7 cellular contexts compared by ENCODE assay signal in the genomic region with DNA sequence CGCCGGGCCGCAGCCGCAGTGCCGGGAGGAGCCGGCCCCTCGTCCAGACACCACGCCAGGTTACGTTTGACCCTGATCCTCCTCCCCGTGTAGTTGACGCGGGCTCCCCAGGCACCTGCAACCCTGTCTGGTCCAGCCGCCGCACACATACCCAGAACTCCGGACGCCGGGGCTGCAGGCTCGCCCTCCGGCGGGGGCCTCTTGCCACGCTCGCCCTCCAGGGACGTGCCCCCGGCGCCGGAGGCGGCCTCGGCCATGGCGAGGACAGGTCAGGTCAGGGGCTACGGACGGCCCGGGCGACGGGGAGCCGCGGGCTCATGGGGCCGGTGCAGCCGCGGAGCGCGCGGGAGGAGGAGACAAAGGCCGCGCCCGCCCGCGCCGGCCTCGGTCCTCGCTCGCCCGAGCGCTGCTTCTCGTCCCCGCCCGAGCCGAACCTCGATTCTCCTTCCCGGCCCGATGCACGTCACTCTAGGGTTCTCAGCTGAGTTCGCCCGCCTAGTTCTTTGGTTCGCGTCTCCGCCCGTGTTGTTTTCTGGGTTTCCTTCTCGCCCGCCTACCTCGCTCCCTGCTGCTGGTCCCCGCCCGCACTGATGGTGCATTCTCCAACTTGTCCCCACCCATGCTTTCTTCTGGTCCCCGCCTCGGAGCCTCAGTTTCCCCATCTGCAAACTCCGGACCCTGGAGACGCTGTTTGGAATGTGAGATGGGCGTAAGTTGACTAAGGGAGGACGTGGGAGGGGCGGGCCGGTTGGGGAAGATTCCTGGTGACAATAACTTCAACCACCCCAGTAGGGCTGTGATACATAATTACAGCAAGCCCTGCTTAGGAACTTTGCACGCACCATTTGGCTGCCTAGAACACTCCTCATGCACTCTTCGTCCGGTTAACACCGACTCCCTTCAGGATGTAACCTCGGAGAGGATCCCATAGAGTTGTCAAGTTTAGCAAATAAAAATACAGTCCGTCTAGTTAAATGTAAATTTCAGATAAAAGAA. TPM values are rescaled to one million over a fixed set of nuclear protein-coding genes. Genes with fewer than 3 reads are reported as not detected.
A peak's percentile ranks its signal among the peaks of the same experiment; 100 is the strongest.
DNase-seq lines count a peak whose midpoint lies in the region; ATAC-seq lines count a peak whose summit lies in the region.

A gene with protein sequence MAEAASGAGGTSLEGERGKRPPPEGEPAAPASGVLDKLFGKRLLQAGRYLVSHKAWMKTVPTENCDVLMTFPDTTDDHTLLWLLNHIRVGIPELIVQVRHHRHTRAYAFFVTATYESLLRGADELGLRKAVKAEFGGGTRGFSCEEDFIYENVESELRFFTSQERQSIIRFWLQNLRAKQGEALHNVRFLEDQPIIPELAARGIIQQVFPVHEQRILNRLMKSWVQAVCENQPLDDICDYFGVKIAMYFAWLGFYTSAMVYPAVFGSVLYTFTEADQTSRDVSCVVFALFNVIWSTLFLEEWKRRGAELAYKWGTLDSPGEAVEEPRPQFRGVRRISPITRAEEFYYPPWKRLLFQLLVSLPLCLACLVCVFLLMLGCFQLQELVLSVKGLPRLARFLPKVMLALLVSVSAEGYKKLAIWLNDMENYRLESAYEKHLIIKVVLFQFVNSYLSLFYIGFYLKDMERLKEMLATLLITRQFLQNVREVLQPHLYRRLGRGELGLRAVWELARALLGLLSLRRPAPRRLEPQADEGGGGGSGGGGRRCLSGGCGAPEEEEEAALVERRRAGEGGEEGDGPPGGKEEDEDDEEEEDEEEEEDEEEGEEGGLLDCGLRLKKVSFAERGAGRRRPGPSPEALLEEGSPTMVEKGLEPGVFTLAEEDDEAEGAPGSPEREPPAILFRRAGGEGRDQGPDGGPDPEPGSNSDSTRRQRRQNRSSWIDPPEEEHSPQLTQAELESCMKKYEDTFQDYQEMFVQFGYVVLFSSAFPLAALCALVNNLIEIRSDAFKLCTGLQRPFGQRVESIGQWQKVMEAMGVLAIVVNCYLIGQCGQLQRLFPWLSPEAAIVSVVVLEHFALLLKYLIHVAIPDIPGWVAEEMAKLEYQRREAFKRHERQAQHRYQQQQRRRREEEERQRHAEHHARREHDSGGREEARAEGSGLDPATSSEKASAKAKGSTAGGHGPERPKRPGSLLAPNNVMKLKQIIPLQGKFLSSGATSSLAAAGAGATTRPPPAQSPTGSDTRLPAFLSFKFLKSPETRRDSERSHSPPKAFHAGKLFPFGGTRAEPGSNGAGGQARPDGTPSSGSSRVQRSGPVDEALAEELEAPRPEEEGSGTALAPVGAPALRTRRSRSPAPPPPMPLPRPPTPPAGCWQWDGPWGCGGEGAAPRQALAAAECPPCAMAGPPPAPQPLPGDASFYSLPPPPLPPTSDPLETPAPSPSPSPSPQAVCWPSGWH (minus strand): TSS at position 442 of the 996 bp plus-strand sequence. CDS start 185 bp downstream, at position 257.

- peak within 1 kb of the TSS; percentile 73 for H3K27ac Mint-ChIP-seq in activated CD4-positive, alpha-beta T cell treated with anti-CD3 and anti-CD28 coated beads, Interleukin-2, amount 10 ng/mL, durations not matched to agents 24 days and 14 days

- H3K4me3 Mint-ChIP-seq in activated CD4-positive, alpha-beta T cell treated with anti-CD3 and anti-CD28 coated beads, Interleukin-2, amount 10 ng/mL, durations not matched to agents 24 days and 14 days, result peak within 1 kb of the TSS; percentile 82

- peaks cover 12% of the 10 kb centered on the region for H3K36me3 Mint-ChIP-seq in activated CD4-positive, alpha-beta T cell treated with anti-CD3 and anti-CD28 coated beads, Interleukin-2, amount 10 ng/mL, durations not matched to agents 24 days and 14 days (ENCODE audit: low read depth)

- intact Hi-C loops in activated CD4-positive, alpha-beta T cell treated with anti-CD3 and anti-CD28 coated beads, Interleukin-2, amount 10 ng/mL, durations not matched to agents 24 days and 14 days (cut with micrococcal nuclease), result loop anchor here (1.0 kb wide), 2 partner anchors 25 to 42 kb away; a partner anchor contains a TSS

- H3K4me1 Mint-ChIP-seq in activated CD4-positive, alpha-beta T cell treated with anti-CD3 and anti-CD28 coated beads, Interleukin-2, amount 10 ng/mL, durations not matched to agents 24 days and 14 days, result peaks cover 34% of the 10 kb centered on the region

- H3K27me3 Mint-ChIP-seq in activated CD4-positive, alpha-beta T cell treated with anti-CD3 and anti-CD28 coated beads, Interleukin-2, amount 10 ng/mL, durations not matched to agents 24 days and 14 days, result peaks cover 9% of the 10 kb centered on the region

- peak; percentile 99 for DNase-seq in NCI-H69 (lab: John Stamatoyannopoulos, UW)
- peak; percentile 99 for DNase-seq in activated CD4-positive, alpha-beta T cell treated with anti-CD3 and anti-CD28 coated beads, Interleukin-2, amount 10 ng/mL, durations not matched to agents 24 days and 14 days
- DNase-seq in dedifferentiated amniotic fluid mesenchymal stem cell (ENCODE audit: extremely low spot score), result peak; percentile 97
- DNase-seq in left lobe of liver (ENCODE audit: low spot score), result peak; percentile 96
- DNase-seq in stimulated activated CD4-positive, alpha-beta T cell treated with anti-CD3 and anti-CD28 coated beads, Interleukin-1b, Interleukin-23, amount 100 ng/mL, for 48 hours, result peak; percentile 96

- peak; percentile 56 for ATAC-seq in GM18511 (IDR thresholded peaks at IDR 0.05; ENCODE audit: unreplicated experiment)
- peak; percentile 36 for ATAC-seq in HG03460 (IDR thresholded peaks at IDR 0.05; ENCODE audit: unreplicated experiment)
- ATAC-seq in left lobe of liver, result peak; percentile 79

- no peaks in the 10 kb centered on the region for H3K9me3 Mint-ChIP-seq in activated CD4-positive, alpha-beta T cell treated with anti-CD3 and anti-CD28 coated beads, Interleukin-2, amount 10 ng/mL, durations not matched to agents 24 days and 14 days

RNA-seq across cellular contexts. Expression of the gene that starts here (rescaled TPM):
- total RNA-seq in activated CD4-positive, alpha-beta T cell treated with anti-CD3 and anti-CD28 coated beads, Interleukin-2, amount 10 ng/mL, durations not matched to agents 24 days and 14 days, result 6.6 and 7.1 TPM in 2 replicates
- 9.6 TPM for total RNA-seq in left lobe of liver

Comparison
In these comparisons a context has a peak if more than half of its experiments do, and no peak if none do; other contexts are left out.
1. Peak in every context shown above with its lines: DNase-seq and ATAC-seq.